10 cellular contexts compared by ENCODE assay signal in genomic region chr6:33815854-33816253, GRCh38. TPM values are rescaled to one million over a fixed set of nuclear protein-coding genes. Genes with fewer than 3 reads are reported as not detected.
DNase-seq lines count a peak whose midpoint lies in the region; ATAC-seq and FAIRE-seq lines count a peak whose summit lies in the region.
"Had no signal": no experiment of that assay in that cellular context is flagged by ENCODE, and none has a peak within 500 bp of the region (broad histone marks: within the 10 kb centered on the region; RNA-seq: fewer than 3 reads in every experiment).

No MANE protein-coding gene starts in this region.

- H3K27ac Mint-ChIP-seq in activated CD4-positive, alpha-beta T cell treated with anti-CD3 and anti-CD28 coated beads, Interleukin-2, amount 10 ng/mL, durations not matched to agents 7 days and 5 days = no peak overlapping the region

- peaks cover 27% of the 10 kb centered on the region for H3K27me3 Mint-ChIP-seq in activated CD4-positive, alpha-beta T cell treated with anti-CD3 and anti-CD28 coated beads, Interleukin-2, amount 10 ng/mL, durations not matched to agents 7 days and 5 days

- H3K9me3 Mint-ChIP-seq in activated CD4-positive, alpha-beta T cell treated with anti-CD3 and anti-CD28 coated beads, Interleukin-2, amount 10 ng/mL, durations not matched to agents 7 days and 5 days = no peaks in the 10 kb centered on the region

- no peak for FAIRE-seq in small intestine (lab: Jason Lieb, UNC)

- no peak overlapping the region for H3K27ac ChIP-seq in small intestine (ENCODE audit: low read depth in 1 of 2, low read length in 1 of 2)
- H3K27ac ChIP-seq: C4-2B, HL-60 had no signal

- H3K4me3 ChIP-seq in adipocyte (ENCODE audit: low read length) (no peak overlapping the region), small intestine (ENCODE audit: low read depth in 1 of 2, low read length in 2 of 2) (no peak overlapping the region)

- CTCF ChIA-PET in activated CD4-positive, alpha-beta T cell treated with anti-CD3 and anti-CD28 coated beads, Interleukin-2, amount 10 ng/mL, durations not matched to agents 7 days and 5 days (lab: Charles Lee) = interaction anchor here (1.1 to 1.7 kb wide), 3 partner anchors 12 to 15 kb away, joined by 3 to 5 read pairs (median 3); partner anchors contain the start of gene MLN

- peaks cover 74% of the 10 kb centered on the region for H3K27me3 ChIP-seq in adipocyte (replicated peaks; ENCODE audit: control insufficient read depth, insufficient read depth, low read length)
- peaks cover 0 to 2% of the 10 kb centered on the region in 2 donors for H3K27me3 ChIP-seq in small intestine (ENCODE audit: control insufficient read depth in 2 of 2, insufficient read depth in 2 of 2, low read length in 2 of 2)

- POLR2A ChIA-PET in activated CD4-positive, alpha-beta T cell treated with anti-CD3 and anti-CD28 coated beads, Interleukin-2, amount 10 ng/mL, durations not matched to agents 7 days and 5 days (lab: Charles Lee) = no interaction called here

- DNase-seq in activated CD4-positive, alpha-beta T cell treated with anti-CD3 and anti-CD28 coated beads, Interleukin-2, amount 10 ng/mL, durations not matched to agents 7 days and 5 days = peak; percentile 28
- DNase-seq in activated CD4-positive, alpha-beta T cell treated with anti-CD3 and anti-CD28 coated beads for 4 hours = no peak
- peak; percentile 23 for DNase-seq in NCI-H1436 treated with DMSO at 0.1 percent for 48 hours (lab: John Stamatoyannopoulos, UW)
- peak; percentile 7 for DNase-seq in adipocyte (ENCODE audit: low read depth)
- peak; percentile 25 for DNase-seq in small intestine
- no peak for DNase-seq in NCI-H128 (lab: John Stamatoyannopoulos, UW; ENCODE audit: unreplicated experiment)
- no peak for DNase-seq in pons (ENCODE audit: low spot score)

- WGBS in small intestine, 3 donors = 25 to 43% (median 37%) methylated on average over 1 of the region's 1 CpG

- no peak overlapping the region for H3K4me3 Mint-ChIP-seq in activated CD4-positive, alpha-beta T cell treated with anti-CD3 and anti-CD28 coated beads, Interleukin-2, amount 10 ng/mL, durations not matched to agents 7 days and 5 days

- H3K4me1 ChIP-seq in adipocyte (ENCODE audit: control insufficient read depth, insufficient read depth, low read length) (no peaks in the 10 kb centered on the region), small intestine (ENCODE audit: control insufficient read depth in 2 of 2, insufficient read depth in 1 of 2, low read depth in 1 of 2, low read length in 1 of 2) (no peaks in the 10 kb centered on the region)

- H3K36me3 ChIP-seq in adipocyte (ENCODE audit: control insufficient read depth, insufficient read depth, low read length, severe bottlenecking) = no peaks in the 10 kb centered on the region
- no peaks in the 10 kb centered on the region for H3K36me3 ChIP-seq in small intestine (ENCODE audit: control insufficient read depth in 2 of 2, insufficient read depth in 2 of 2, low read length in 2 of 2)

- H3K9ac ChIP-seq in adipocyte (ENCODE audit: low read length) = no peak overlapping the region

- no peaks in the 10 kb centered on the region for H3K36me3 Mint-ChIP-seq in activated CD4-positive, alpha-beta T cell treated with anti-CD3 and anti-CD28 coated beads, Interleukin-2, amount 10 ng/mL, durations not matched to agents 7 days and 5 days (ENCODE audit: low read depth)

- H3K9me3 ChIP-seq in adipocyte (ENCODE audit: control insufficient read depth, low read length) (no peaks in the 10 kb centered on the region), small intestine (ENCODE audit: control insufficient read depth, low read depth) (no peaks in the 10 kb centered on the region)

- peaks cover 7% of the 10 kb centered on the region for H3K4me1 Mint-ChIP-seq in activated CD4-positive, alpha-beta T cell treated with anti-CD3 and anti-CD28 coated beads, Interleukin-2, amount 10 ng/mL, durations not matched to agents 7 days and 5 days

- ATAC-seq in GM21390 (IDR thresholded peaks at IDR 0.05; ENCODE audit: unreplicated experiment) = no peak

RNA-seq across cellular contexts. Expression of gene MLN, which starts 12.1 kb away (rescaled TPM):
- total RNA-seq in activated CD4-positive, alpha-beta T cell treated with anti-CD3 and anti-CD28 coated beads, Interleukin-2, amount 10 ng/mL, durations not matched to agents 7 days and 5 days = not detected
- 100 to 1,000 TPM in 2 of 3 donors, 10 to 100 TPM in 1; 89.2 to 264 (median 136) TPM for polyA plus RNA-seq in small intestine

RNA-seq across cellular contexts. Expression of gene LEMD2, which starts 26.9 kb away (rescaled TPM):
- total RNA-seq in activated CD4-positive, alpha-beta T cell treated with anti-CD3 and anti-CD28 coated beads, Interleukin-2, amount 10 ng/mL, durations not matched to agents 7 days and 5 days = 10 to 100 TPM; 73.1 to 74.1 TPM
- polyA plus RNA-seq in small intestine = 10 to 100 TPM; 48.1 to 53.0 (median 51.3) TPM

Comparison
In these comparisons a context has a peak if more than half of its experiments do, and no peak if none do; other contexts are left out.
1. DNase-seq: peak in activated CD4-positive, alpha-beta T cell treated with anti-CD3 and anti-CD28 coated beads, Interleukin-2, amount 10 ng/mL, durations not matched to agents 7 days and 5 days (single experiment), NCI-H1436 treated with DMSO at 0.1 percent for 48 hours (single experiment), adipocyte (single experiment) and small intestine (single experiment); none in activated CD4-positive, alpha-beta T cell treated with anti-CD3 and anti-CD28 coated beads for 4 hours (0 of 2), NCI-H128 (single experiment) and pons (single experiment).